Comparison of ENCODE assay signal across 8 cellular contexts in genomic region chr2:233418761-233419625, GRCh38.
DNase-seq lines count a peak whose midpoint lies in the region; ATAC-seq and TF ChIP-seq lines count a peak whose summit lies in the region.

No MANE protein-coding gene starts in this region.

- H3K27me3 Mint-ChIP-seq in T-helper 1 cell treated with Interleukin-12 subunit alpha and Interleukin-12 subunit beta and Interleukin-4 antibody, amounts not matched to agents 30 μg/mL and 1 μg/mL, for 36 hours (ENCODE audit: low read depth), result peaks cover 4% of the 10 kb centered on the region

- H3K4me3 ChIP-seq in effector memory CD4-positive, alpha-beta T cell (ENCODE audit: insufficient read depth, low read depth, low read length, poor library complexity, severe bottlenecking), result peak overlapping the region; percentile 37
- no peak overlapping the region for H3K4me3 ChIP-seq in parathyroid adenoma (ENCODE audit: low read depth, low read length)

- peaks cover 16% of the 10 kb centered on the region for H3K79me2 ChIP-seq in parathyroid adenoma

- peaks cover 85% of the 10 kb centered on the region for H3K4me1 Mint-ChIP-seq in T-helper 1 cell treated with Interleukin-12 subunit alpha and Interleukin-12 subunit beta and Interleukin-4 antibody, amounts not matched to agents 30 μg/mL and 1 μg/mL, for 36 hours (ENCODE audit: low read depth)

- H3K4me1 ChIP-seq in effector memory CD4-positive, alpha-beta T cell (ENCODE audit: control insufficient read depth, insufficient read depth, low read length, poor library complexity, severe bottlenecking), result peaks cover 84% of the 10 kb centered on the region
- peaks cover 2% of the 10 kb centered on the region for H3K4me1 ChIP-seq in parathyroid adenoma

- H2AFZ ChIP-seq in parathyroid adenoma, result no peak overlapping the region

- H3K36me3 Mint-ChIP-seq in T-helper 1 cell treated with Interleukin-12 subunit alpha and Interleukin-12 subunit beta and Interleukin-4 antibody, amounts not matched to agents 30 μg/mL and 1 μg/mL, for 36 hours (ENCODE audit: low read depth), result peaks cover 26% of the 10 kb centered on the region

- no peak for TF ChIP-seq CTCF in parathyroid adenoma (IDR thresholded peaks at IDR 0.05)

- TF ChIP-seq POLR2A in GM18505 (IDR thresholded peaks at IDR 0.05; ENCODE audit: borderline replicate concordance, extremely low read depth, insufficient read depth, insufficient read length), result no peak

- DNase-seq in effector memory CD4-positive, alpha-beta T cell, result peak in 2 of 3 donors; percentile 30 to 45
- no peak for DNase-seq in cortex of kidney (lab: John Stamatoyannopoulos, UW)
- no peak for DNase-seq in kidney glomerular epithelial cell (lab: John Stamatoyannopoulos, UW)
- DNase-seq in NCI-H128 (lab: John Stamatoyannopoulos, UW; ENCODE audit: unreplicated experiment), result no peak

- H3K9ac ChIP-seq in parathyroid adenoma, result no peak overlapping the region

- H3K27ac Mint-ChIP-seq in T-helper 1 cell treated with Interleukin-12 subunit alpha and Interleukin-12 subunit beta and Interleukin-4 antibody, amounts not matched to agents 30 μg/mL and 1 μg/mL, for 36 hours, result peak overlapping the region; percentile 86

- no peaks in the 10 kb centered on the region for H3K9me3 Mint-ChIP-seq in T-helper 1 cell treated with Interleukin-12 subunit alpha and Interleukin-12 subunit beta and Interleukin-4 antibody, amounts not matched to agents 30 μg/mL and 1 μg/mL, for 36 hours

- H3K27me3 ChIP-seq in effector memory CD4-positive, alpha-beta T cell (replicated peaks; ENCODE audit: control insufficient read depth, insufficient read depth, low read length, poor library complexity, severe bottlenecking), result no peaks in the 10 kb centered on the region
- H3K27me3 ChIP-seq in parathyroid adenoma (ENCODE audit: control insufficient read depth, insufficient read depth, low read length), result no peaks in the 10 kb centered on the region

- H3K27ac ChIP-seq in effector memory CD4-positive, alpha-beta T cell (ENCODE audit: insufficient read depth, low read length, poor library complexity, severe bottlenecking), result peak overlapping the region; percentile 73
- H3K27ac ChIP-seq in parathyroid adenoma, result peak overlapping the region; percentile 40

- ATAC-seq in GM18505 (IDR thresholded peaks at IDR 0.05; ENCODE audit: unreplicated experiment), result peak; percentile 48
- ATAC-seq in HG02870 (IDR thresholded peaks at IDR 0.05; ENCODE audit: unreplicated experiment), result peak; percentile 37

- H3K4me2 ChIP-seq in parathyroid adenoma (ENCODE audit: low read length), result no peak overlapping the region

- no peaks in the 10 kb centered on the region for H3K9me3 ChIP-seq in effector memory CD4-positive, alpha-beta T cell (ENCODE audit: control insufficient read depth, low read length)
- no peaks in the 10 kb centered on the region for H3K9me3 ChIP-seq in parathyroid adenoma (ENCODE audit: control insufficient read depth, low read length)

- no peaks in the 10 kb centered on the region for H3K36me3 ChIP-seq in effector memory CD4-positive, alpha-beta T cell (ENCODE audit: control insufficient read depth, insufficient read depth, low read length)
- no peaks in the 10 kb centered on the region for H3K36me3 ChIP-seq in parathyroid adenoma (ENCODE audit: control insufficient read depth, insufficient read depth, low read length)

- peak overlapping the region; percentile 82 for H3K4me3 Mint-ChIP-seq in T-helper 1 cell treated with Interleukin-12 subunit alpha and Interleukin-12 subunit beta and Interleukin-4 antibody, amounts not matched to agents 30 μg/mL and 1 μg/mL, for 36 hours

Comparison
In these comparisons a context has a peak if more than half of its experiments do, and no peak if none do; other contexts are left out.
1. DNase-seq: peak in effector memory CD4-positive, alpha-beta T cell (2 of 3); none in cortex of kidney (single experiment), kidney glomerular epithelial cell (single experiment) and NCI-H128 (single experiment).